9 cellular contexts compared by ENCODE assay signal in genomic region chr19:58555920-58556632, GRCh38. TPM values are rescaled to one million over a fixed set of nuclear protein-coding genes. Genes with fewer than 3 reads are reported as not detected.
A peak's percentile ranks its signal among the peaks of the same experiment; 100 is the strongest.
DNase-seq lines count a peak whose midpoint lies in the region; ATAC-seq and TF ChIP-seq lines count a peak whose summit lies in the region.
"Had no signal": no experiment of that assay in that cellular context is flagged by ENCODE, and none has a peak within 500 bp of the region (broad histone marks: within the 10 kb centered on the region; RNA-seq: fewer than 3 reads in every experiment).

No MANE protein-coding gene starts in this region.

- peaks cover 39% of the 10 kb centered on the region for H3K4me1 ChIP-seq in lower lobe of right lung
- H3K4me1 ChIP-seq in testis = peaks cover 42% of the 10 kb centered on the region

- H3K9me3 ChIP-seq in lower lobe of right lung (no peaks in the 10 kb centered on the region), testis (no peaks in the 10 kb centered on the region)

- no peaks in the 10 kb centered on the region for H3K9me3 Mint-ChIP-seq in activated T-helper 2 cell treated with anti-CD3 and anti-CD28 coated beads, Interferon-gamma antibody, Interleukin-2, Interleukin-4, amounts not matched to agents 10 μg/mL and 5 μg/mL and 100 μg/mL, durations not matched to agents 14 hours and 24 hours and 36 hours

- H3K36me3 Mint-ChIP-seq in activated T-helper 2 cell treated with anti-CD3 and anti-CD28 coated beads, Interferon-gamma antibody, Interleukin-2, Interleukin-4, amounts not matched to agents 10 μg/mL and 5 μg/mL and 100 μg/mL, durations not matched to agents 14 hours and 24 hours and 36 hours (ENCODE audit: low read depth) = peaks cover 71% of the 10 kb centered on the region

- no peaks in the 10 kb centered on the region for H3K27me3 ChIP-seq in lower lobe of right lung (ENCODE audit: low read depth)
- no peaks in the 10 kb centered on the region for H3K27me3 ChIP-seq in testis

- 60 to 66% methylated on average over 10 to 16 of the region's 16 CpGs for WGBS in testis, 2 donors

- ATAC-seq in lower lobe of right lung (no peak), GM21528 (IDR thresholded peaks at IDR 0.05; ENCODE audit: low FRiP score, unreplicated experiment) (no peak), GM21360 (IDR thresholded peaks at IDR 0.05; ENCODE audit: unreplicated experiment) (no peak)

- DNase-seq in activated T-cell treated with anti-CD3 and anti-CD28 coated beads, Interleukin-2, amount 50 U/mL, for 1 hour = peak; percentile 18
- DNase-seq in activated T-cell treated with anti-CD3 and anti-CD28 coated beads for 4 hours (no peak), lower lobe of right lung (no peak), testis (no peak), NOMO-1 treated with dmso at 0.1 percent for 144 hours (lab: John Stamatoyannopoulos, UW; ENCODE audit: unreplicated experiment) (no peak)
- no peak for DNase-seq in activated T-helper 2 cell treated with anti-CD3 and anti-CD28 coated beads, Interferon-gamma antibody, Interleukin-2, Interleukin-4, amounts not matched to agents 10 μg/mL and 5 μg/mL and 100 μg/mL, durations not matched to agents 14 hours and 24 hours and 36 hours (ENCODE audit: low spot score)
- DNase-seq: stimulated activated CD4-positive, alpha-beta T cell treated with anti-CD3 and anti-CD28 coated beads, Interleukin-15, amount 100 ng/mL, for 24 hours had no signal

- no peak for TF ChIP-seq POLR2A in testis (IDR thresholded peaks at IDR 0.05)

- H3K27ac ChIP-seq in lower lobe of right lung (peak overlapping the region; percentile 99), testis (peak overlapping the region; percentile 66 to 100)

- H3K4me1 Mint-ChIP-seq in activated T-helper 2 cell treated with anti-CD3 and anti-CD28 coated beads, Interferon-gamma antibody, Interleukin-2, Interleukin-4, amounts not matched to agents 10 μg/mL and 5 μg/mL and 100 μg/mL, durations not matched to agents 14 hours and 24 hours and 36 hours (ENCODE audit: low read depth) = peaks cover 37% of the 10 kb centered on the region

- peak overlapping the region; percentile 94 for H3K4me3 Mint-ChIP-seq in activated T-helper 2 cell treated with anti-CD3 and anti-CD28 coated beads, Interferon-gamma antibody, Interleukin-2, Interleukin-4, amounts not matched to agents 10 μg/mL and 5 μg/mL and 100 μg/mL, durations not matched to agents 14 hours and 24 hours and 36 hours (ENCODE audit: low read depth)

- H3K36me3 ChIP-seq in lower lobe of right lung (peaks cover 47% of the 10 kb centered on the region), testis (ENCODE audit: low read depth, missing control alignments) (no peaks in the 10 kb centered on the region)

- intact Hi-C loops in activated T-helper 2 cell treated with anti-CD3 and anti-CD28 coated beads, Interferon-gamma antibody, Interleukin-2, Interleukin-4, amounts not matched to agents 10 μg/mL and 5 μg/mL and 100 μg/mL, durations not matched to agents 14 hours and 24 hours and 36 hours (cut with micrococcal nuclease) = loop anchor here (1.0 to 2.0 kb wide), 2 partner anchors 12 to 37 kb away; partner anchors contain the start of genes TRIM28 and ZBTB45
- intact Hi-C loops in lower lobe of right lung (cut with DNase I) (no loop called here), testis (cut with DNase I; ENCODE audit: low total_unique reads) (no loop called here)

- TF ChIP-seq CTCF in lower lobe of right lung (IDR thresholded peaks at IDR 0.05) = no peak
- TF ChIP-seq CTCF in testis (IDR thresholded peaks at IDR 0.05) = no peak

- H3K4me3 ChIP-seq in lower lobe of right lung (no peak overlapping the region), testis (no peak overlapping the region)

- peak overlapping the region; percentile 72 for H3K27ac Mint-ChIP-seq in activated T-helper 2 cell treated with anti-CD3 and anti-CD28 coated beads, Interferon-gamma antibody, Interleukin-2, Interleukin-4, amounts not matched to agents 10 μg/mL and 5 μg/mL and 100 μg/mL, durations not matched to agents 14 hours and 24 hours and 36 hours

- no peaks in the 10 kb centered on the region for H3K27me3 Mint-ChIP-seq in activated T-helper 2 cell treated with anti-CD3 and anti-CD28 coated beads, Interferon-gamma antibody, Interleukin-2, Interleukin-4, amounts not matched to agents 10 μg/mL and 5 μg/mL and 100 μg/mL, durations not matched to agents 14 hours and 24 hours and 36 hours (ENCODE audit: low read depth)

RNA-seq across cellular contexts. Expression of gene CHMP2A, which starts 1.2 kb away (rescaled TPM):
- 102 and 105 TPM in 2 replicates for total RNA-seq in activated T-helper 2 cell treated with anti-CD3 and anti-CD28 coated beads, Interferon-gamma antibody, Interleukin-2, Interleukin-4, amounts not matched to agents 10 μg/mL and 5 μg/mL and 100 μg/mL, durations not matched to agents 14 hours and 24 hours and 36 hours
- total RNA-seq in lower lobe of right lung (104 TPM), testis (100 to 1,000 TPM; 115 to 126 TPM)
- polyA plus RNA-seq in testis (ENCODE audit: insufficient read depth, low read depth, low replicate concordance) = 155 TPM

RNA-seq across cellular contexts. Expression of gene UBE2M, which starts 2.3 kb away (rescaled TPM):
- total RNA-seq in activated T-helper 2 cell treated with anti-CD3 and anti-CD28 coated beads, Interferon-gamma antibody, Interleukin-2, Interleukin-4, amounts not matched to agents 10 μg/mL and 5 μg/mL and 100 μg/mL, durations not matched to agents 14 hours and 24 hours and 36 hours = 133 and 142 TPM in 2 replicates
- total RNA-seq in lower lobe of right lung = 50.4 TPM
- total RNA-seq in testis = 10 to 100 TPM; 65.0 to 65.2 TPM
- polyA plus RNA-seq in testis (ENCODE audit: insufficient read depth, low read depth, low replicate concordance) = 155 TPM

RNA-seq across cellular contexts. Expression of gene TRIM28, which starts 12.2 kb away (rescaled TPM):
- total RNA-seq in activated T-helper 2 cell treated with anti-CD3 and anti-CD28 coated beads, Interferon-gamma antibody, Interleukin-2, Interleukin-4, amounts not matched to agents 10 μg/mL and 5 μg/mL and 100 μg/mL, durations not matched to agents 14 hours and 24 hours and 36 hours = 658 and 662 TPM in 2 replicates
- 233 TPM for total RNA-seq in lower lobe of right lung
- total RNA-seq in testis = 100 to 1,000 TPM; 415 to 521 TPM
- polyA plus RNA-seq in testis (ENCODE audit: insufficient read depth, low read depth, low replicate concordance) = 694 TPM

RNA-seq across cellular contexts. Expression of gene MZF1, which starts 17.1 kb away (rescaled TPM):
- 18.8 and 19.0 TPM in 2 replicates for total RNA-seq in activated T-helper 2 cell treated with anti-CD3 and anti-CD28 coated beads, Interferon-gamma antibody, Interleukin-2, Interleukin-4, amounts not matched to agents 10 μg/mL and 5 μg/mL and 100 μg/mL, durations not matched to agents 14 hours and 24 hours and 36 hours
- total RNA-seq in lower lobe of right lung (50.7 TPM), testis (10 to 100 TPM; 55.8 to 56.1 TPM)
- 23.9 TPM for polyA plus RNA-seq in testis (ENCODE audit: insufficient read depth, low read depth, low replicate concordance)

RNA-seq across cellular contexts. Expression of gene ZBTB45, which starts 36.5 kb away (rescaled TPM):
- total RNA-seq in activated T-helper 2 cell treated with anti-CD3 and anti-CD28 coated beads, Interferon-gamma antibody, Interleukin-2, Interleukin-4, amounts not matched to agents 10 μg/mL and 5 μg/mL and 100 μg/mL, durations not matched to agents 14 hours and 24 hours and 36 hours = 16.6 and 17.7 TPM in 2 replicates
- total RNA-seq in lower lobe of right lung (14.1 TPM), testis (10 to 100 TPM; 14.0 to 15.1 TPM)
- 6.9 TPM for polyA plus RNA-seq in testis (ENCODE audit: insufficient read depth, low read depth, low replicate concordance)
